17 cellular contexts compared by ENCODE assay signal in the genomic region with DNA sequence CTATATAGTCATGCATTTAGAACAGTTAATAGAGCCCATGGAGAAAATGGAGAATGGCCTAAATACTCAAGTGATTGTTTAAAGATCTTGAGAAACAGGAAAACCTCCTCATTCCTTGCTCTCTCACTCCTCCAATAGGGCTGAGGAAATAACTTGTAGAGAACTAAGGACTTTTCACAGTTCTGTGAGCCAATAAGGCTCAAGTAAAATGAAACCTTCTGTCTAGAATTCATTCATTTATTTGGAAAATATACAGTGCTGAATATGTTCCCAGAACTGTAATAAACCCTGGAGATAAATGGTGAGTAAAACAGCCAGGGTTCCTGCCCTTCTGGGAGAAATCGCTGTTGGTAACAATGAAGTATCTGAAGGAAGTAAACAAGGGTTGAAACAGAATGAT. TPM values are rescaled to one million over a fixed set of nuclear protein-coding genes. Genes with fewer than 3 reads are reported as not detected.
A peak's percentile ranks its signal among the peaks of the same experiment; 100 is the strongest.
DNase-seq lines count a peak whose midpoint lies in the region; ATAC-seq and TF ChIP-seq lines count a peak whose summit lies in the region.
"Had no signal": no experiment of that assay in that cellular context is flagged by ENCODE, and none has a peak within 500 bp of the region (broad histone marks: within the 10 kb centered on the region; RNA-seq: fewer than 3 reads in every experiment).

No MANE protein-coding gene starts in this region.

- intact Hi-C loops in left ventricle myocardium inferior (cut with micrococcal nuclease): no loop called here

- CTCF ChIA-PET in CD8-positive, alpha-beta memory T cell (lab: Charles Lee): no interaction called here

- no peak overlapping the region for H3K4me3 Mint-ChIP-seq in CD8-positive, alpha-beta memory T cell
- H3K4me3 Mint-ChIP-seq: activated CD4-positive, alpha-beta T cell treated with anti-CD3 and anti-CD28 coated beads, Interleukin-2, amount 10 ng/mL, durations not matched to agents 24 days and 14 days; dendritic cell treated with granulocyte-macrophage colony-stimulating factor and Interleukin-4, amounts not matched to agents 40 ng/mL and 50 ng/mL, for 4 days; T-helper 2 cell treated with Interferon-gamma antibody and Interleukin-4, amounts not matched to agents 5 μg/mL and 100 μg/mL, for 36 hours had no signal

- no peak overlapping the region for H3K27ac Mint-ChIP-seq in CD8-positive, alpha-beta memory T cell
- H3K27ac Mint-ChIP-seq: activated CD4-positive, alpha-beta T cell treated with anti-CD3 and anti-CD28 coated beads, Interleukin-2, amount 10 ng/mL, durations not matched to agents 24 days and 14 days; dendritic cell treated with granulocyte-macrophage colony-stimulating factor and Interleukin-4, amounts not matched to agents 40 ng/mL and 50 ng/mL, for 4 days; T-helper 2 cell treated with Interferon-gamma antibody and Interleukin-4, amounts not matched to agents 5 μg/mL and 100 μg/mL, for 36 hours had no signal

- H3K9me3 ChIP-seq in left ventricle myocardium inferior (replicated peaks): no peaks in the 10 kb centered on the region
- no peaks in the 10 kb centered on the region for H3K9me3 ChIP-seq in right atrium auricular region
- H3K9me3 ChIP-seq in CD8-positive, alpha-beta memory T cell (ENCODE audit: low read length): no peaks in the 10 kb centered on the region
- H3K9me3 ChIP-seq: esophagus muscularis mucosa, Peyer's patch had no signal

- peak; percentile 39 for ATAC-seq in SK-N-SH treated with all-trans-retinoic acid at 6 μM for 48 hours
- ATAC-seq in foreskin keratinocyte: no peak
- no peak for ATAC-seq in HG03520 (IDR thresholded peaks at IDR 0.05; ENCODE audit: unreplicated experiment)
- ATAC-seq in HG02610 (IDR thresholded peaks at IDR 0.05; ENCODE audit: unreplicated experiment): no peak
- ATAC-seq: stimulated activated naive CD8-positive, alpha-beta T cell treated with anti-CD3 and anti-CD28 coated beads, Interleukin-15, Interleukin-2, amounts not matched to agents 100 U/mL and 50 U/mL, for 24 hours had no signal

- H3K4me1 Mint-ChIP-seq in CD8-positive, alpha-beta memory T cell: no peaks in the 10 kb centered on the region
- H3K4me1 Mint-ChIP-seq: activated CD4-positive, alpha-beta T cell treated with anti-CD3 and anti-CD28 coated beads, Interleukin-2, amount 10 ng/mL, durations not matched to agents 24 days and 14 days had no signal

- H3K27me3 ChIP-seq in left ventricle myocardium inferior (ENCODE audit: low read depth) (peaks cover 40% of the 10 kb centered on the region), right atrium auricular region (no peaks in the 10 kb centered on the region), foreskin keratinocyte (no peaks in the 10 kb centered on the region)
- H3K27me3 ChIP-seq in CD8-positive, alpha-beta memory T cell (ENCODE audit: insufficient read depth, low read length, poor library complexity, severe bottlenecking): no peaks in the 10 kb centered on the region
- H3K27me3 ChIP-seq: Peyer's patch had no signal

- DNase-seq in left ventricle myocardium inferior: no peak
- DNase-seq in right atrium auricular region (ENCODE audit: low spot score): no peak
- no peak for DNase-seq in foreskin keratinocyte
- DNase-seq in NCI-H1092 (lab: John Stamatoyannopoulos, UW): no peak
- DNase-seq in CD8-positive, alpha-beta memory T cell: no peak
- DNase-seq: activated CD4-positive, alpha-beta T cell treated with anti-CD3 and anti-CD28 coated beads, Interleukin-2, amount 10 ng/mL, durations not matched to agents 24 days and 14 days; NCI-H510A treated with DMSO at 0.1 percent for 48 hours; occipital lobe; Peyer's patch; small intestine; stimulated activated naive CD8-positive, alpha-beta T cell treated with anti-CD3 and anti-CD28 coated beads, Interleukin-15, Interleukin-2, amounts not matched to agents 100 U/mL and 50 U/mL, for 24 hours had no signal

- peaks cover 11 to 18% of the 10 kb centered on the region in 2 donors for H3K27me3 Mint-ChIP-seq in CD8-positive, alpha-beta memory T cell

- no peaks in the 10 kb centered on the region for H3K9me3 Mint-ChIP-seq in CD8-positive, alpha-beta memory T cell
- H3K9me3 Mint-ChIP-seq: activated CD4-positive, alpha-beta T cell treated with anti-CD3 and anti-CD28 coated beads, Interleukin-2, amount 10 ng/mL, durations not matched to agents 24 days and 14 days; dendritic cell treated with granulocyte-macrophage colony-stimulating factor and Interleukin-4, amounts not matched to agents 40 ng/mL and 50 ng/mL, for 4 days; T-helper 2 cell treated with Interferon-gamma antibody and Interleukin-4, amounts not matched to agents 5 μg/mL and 100 μg/mL, for 36 hours had no signal

- peak overlapping the region; percentile 38 for H3K27ac ChIP-seq in left ventricle myocardium inferior (replicated peaks)
- H3K27ac ChIP-seq in right atrium auricular region: no peak overlapping the region
- no peak overlapping the region for H3K27ac ChIP-seq in foreskin keratinocyte
- no peak overlapping the region for H3K27ac ChIP-seq in CD8-positive, alpha-beta memory T cell (ENCODE audit: low read depth, low read length)
- H3K27ac ChIP-seq: esophagus muscularis mucosa, Peyer's patch had no signal

- H3K36me3 Mint-ChIP-seq in CD8-positive, alpha-beta memory T cell: no peaks in the 10 kb centered on the region

- POLR2A ChIA-PET in CD8-positive, alpha-beta memory T cell (lab: Charles Lee): no interaction called here

- H3K36me3 ChIP-seq in left ventricle myocardium inferior (no peaks in the 10 kb centered on the region), right atrium auricular region (no peaks in the 10 kb centered on the region)
- no peaks in the 10 kb centered on the region for H3K36me3 ChIP-seq in CD8-positive, alpha-beta memory T cell (ENCODE audit: insufficient read depth, low read length)
- H3K36me3 ChIP-seq: esophagus muscularis mucosa, Peyer's patch had no signal

- peaks cover 29% of the 10 kb centered on the region for H3K4me1 ChIP-seq in left ventricle myocardium inferior
- peaks cover 0 to 8% of the 10 kb centered on the region in 2 donors for H3K4me1 ChIP-seq in right atrium auricular region
- peaks cover 27% of the 10 kb centered on the region for H3K4me1 ChIP-seq in foreskin keratinocyte
- H3K4me1 ChIP-seq in CD8-positive, alpha-beta memory T cell (ENCODE audit: insufficient read depth, low read length): no peaks in the 10 kb centered on the region
- H3K4me1 ChIP-seq: Peyer's patch had no signal

- TF ChIP-seq CTCF in left ventricle myocardium inferior (IDR thresholded peaks at IDR 0.05; ENCODE audit: borderline replicate concordance) (no peak), right atrium auricular region (IDR thresholded peaks at IDR 0.05) (no peak), foreskin keratinocyte (conservative IDR thresholded peaks at IDR 0.05) (peak; percentile 6)

- no peak overlapping the region for H3K4me3 ChIP-seq in left ventricle myocardium inferior
- H3K4me3 ChIP-seq in right atrium auricular region: no peak overlapping the region
- H3K4me3 ChIP-seq in CD8-positive, alpha-beta memory T cell (ENCODE audit: low read length): no peak overlapping the region
- H3K4me3 ChIP-seq: esophagus muscularis mucosa, Peyer's patch had no signal

TF ChIP-seq in SK-N-SH treated with all-trans-retinoic acid at 6 μM for 48 hours, 23 proteins besides CTCF, POLR2A, EP300 and RAD21:
- no peak for TF ChIP-seq SNAI2 (CRISPR knock-in tag; IDR thresholded peaks at IDR 0.05)
- no peak for TF ChIP-seq CSDC2 (CRISPR knock-in tag; IDR thresholded peaks at IDR 0.05)
- no peak for TF ChIP-seq ESRRG (CRISPR knock-in tag; IDR thresholded peaks at IDR 0.05)
- TF ChIP-seq ISL1 (CRISPR knock-in tag; IDR thresholded peaks at IDR 0.05): no peak
- no peak for TF ChIP-seq ZFP3 (CRISPR knock-in tag; IDR thresholded peaks at IDR 0.05)
- no peak for TF ChIP-seq ARNTL (CRISPR knock-in tag; IDR thresholded peaks at IDR 0.05; ENCODE audit: borderline replicate concordance, low read depth)
- TF ChIP-seq ZC3H10 (CRISPR knock-in tag; IDR thresholded peaks at IDR 0.05): no peak

RNA-seq across cellular contexts. Expression of a gene that starts 35.3 kb away (rescaled TPM):
- 1.4 TPM for total RNA-seq in left ventricle myocardium inferior
- total RNA-seq in right atrium auricular region: 1 to 10 TPM in 1 of 2 donors, under 1 TPM in 1; 0.86 to 1.6 TPM
- 0.10 and 0.18 TPM in 2 replicates for total RNA-seq in foreskin keratinocyte
- 0.06 and 0.07 TPM in 2 replicates for polyA plus RNA-seq in foreskin keratinocyte
- not detected for total RNA-seq in CD8-positive, alpha-beta memory T cell
- polyA plus RNA-seq in CD8-positive, alpha-beta memory T cell: not detected
- total RNA-seq: activated CD4-positive, alpha-beta T cell treated with anti-CD3 and anti-CD28 coated beads, Interleukin-2, amount 10 ng/mL, durations not matched to agents 24 days and 14 days had no signal
